In the genomic region with DNA sequence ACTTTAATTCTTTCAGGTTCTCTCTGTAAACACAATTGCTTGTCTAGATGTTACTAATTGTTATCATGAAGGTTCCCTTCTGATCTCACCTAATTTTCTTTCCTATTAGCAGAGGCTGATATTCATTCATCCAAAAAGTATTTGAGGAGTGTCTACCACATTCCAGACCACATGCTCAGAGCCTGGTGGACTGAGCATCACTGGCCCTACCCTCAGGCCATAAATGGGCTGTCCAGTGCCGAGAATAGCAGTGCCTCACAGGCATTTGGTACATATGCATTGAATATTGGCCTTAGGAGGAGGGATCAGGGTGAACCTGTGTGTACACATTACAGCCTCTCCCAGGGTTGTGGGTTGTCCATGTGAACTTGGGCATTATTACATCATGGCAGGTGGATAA, we compare ENCODE assay signal across 20 cellular contexts. TPM values are rescaled to one million over a fixed set of nuclear protein-coding genes. Genes with fewer than 3 reads are reported as not detected.
DNase-seq lines count a peak whose midpoint lies in the region; ATAC-seq, FAIRE-seq and TF ChIP-seq lines count a peak whose summit lies in the region.
"Had no signal": no experiment of that assay in that cellular context is flagged by ENCODE, and none has a peak within 500 bp of the region (broad histone marks: within the 10 kb centered on the region; RNA-seq: fewer than 3 reads in every experiment).

No MANE protein-coding gene starts in this region.

- no peak overlapping the region for H4K5ac ChIP-seq in mesendoderm (ENCODE audit: low read length)

- H3K36me3 ChIP-seq in mammary epithelial cell (ENCODE audit: insufficient read depth, low read length): no peaks in the 10 kb centered on the region
- H3K36me3 ChIP-seq in mesendoderm (ENCODE audit: control insufficient read depth, insufficient read depth, low read length): no peaks in the 10 kb centered on the region
- H3K36me3 ChIP-seq: uterus had no signal

- H3K4me3 ChIP-seq in mammary epithelial cell (replicated peaks in 1 of 3; ENCODE audit: insufficient read depth in 1 of 3, low read depth in 2 of 3, low read length in 3 of 3) (no peak overlapping the region), mesendoderm (ENCODE audit: low read length) (no peak overlapping the region)
- H3K4me3 ChIP-seq: dorsolateral prefrontal cortex, uterus had no signal

- no peaks in the 10 kb centered on the region for H3K79me1 ChIP-seq in mesendoderm (ENCODE audit: low read length)

- H2BK120ac ChIP-seq in mesendoderm (ENCODE audit: low read depth, low read length): no peak overlapping the region

- H3K56ac ChIP-seq in mesendoderm (ENCODE audit: low read length): no peak overlapping the region

- dilution Hi-C loops in mammary epithelial cell (cut with HindIII; ENCODE audit: low sequenced_read_pairs): no loop called here

- H2BK5ac ChIP-seq in mesendoderm (ENCODE audit: low read length): no peak overlapping the region

- no peaks in the 10 kb centered on the region for H3K27me3 ChIP-seq in mammary epithelial cell (ENCODE audit: insufficient read depth, low read length)
- no peaks in the 10 kb centered on the region for H3K27me3 ChIP-seq in mesendoderm (ENCODE audit: insufficient read depth, low read length, poor library complexity)
- H3K27me3 ChIP-seq: uterus had no signal

- H3K4ac ChIP-seq in mesendoderm (ENCODE audit: low read depth, low read length): no peak overlapping the region

- CTCF ChIA-PET in mammary epithelial cell (lab: Charles Lee; ENCODE audit: low non-redundant PET): no interaction called here

- H3K9me3 Mint-ChIP-seq in CD14-positive monocyte: no peaks in the 10 kb centered on the region
- H3K9me3 Mint-ChIP-seq: activated CD4-positive, alpha-beta T cell treated with anti-CD3 and anti-CD28 coated beads, Interleukin-2, amount 10 ng/mL, durations not matched to agents 7 days and 5 days; activated T-cell treated with anti-CD3 and anti-CD28 coated beads, Interleukin-2, amount 50 U/mL, for 72 hours; naive thymus-derived CD4-positive, alpha-beta T cell; stimulated activated naive B cell treated with anti-CD40 and anti-IgM and Interleukin-4, amounts not matched to agents 10 μg/mL and 1 μg/mL and 100 μg/mL, for 72 hours had no signal

- H3K36me3 Mint-ChIP-seq in CD14-positive monocyte: no peaks in the 10 kb centered on the region
- H3K36me3 Mint-ChIP-seq: naive thymus-derived CD4-positive, alpha-beta T cell; stimulated activated naive B cell treated with anti-CD40 and anti-IgM and Interleukin-4, amounts not matched to agents 10 μg/mL and 1 μg/mL and 100 μg/mL, for 72 hours had no signal

- H2AK5ac ChIP-seq in mesendoderm (ENCODE audit: low read length): no peak overlapping the region

- H2BK15ac ChIP-seq in mesendoderm (replicated peaks; ENCODE audit: low read depth): no peak overlapping the region

- H3K18ac ChIP-seq in mesendoderm (ENCODE audit: low read length): no peak overlapping the region

- in situ Hi-C loops in mammary epithelial cell (cut with MboI; ENCODE audit: low sequenced_read_pairs in 2 of 2): loop anchor here (10.0 to 25.0 kb wide), 2 partner anchors 122 to 129 kb away; no protein-coding TSS in a partner anchor

- H3K4me1 ChIP-seq in mammary epithelial cell (ENCODE audit: insufficient read depth, low read length) (peaks cover 10% of the 10 kb centered on the region), mesendoderm (ENCODE audit: control insufficient read depth, low read depth, low read length) (no peaks in the 10 kb centered on the region)
- H3K4me1 ChIP-seq: uterus had no signal

- WGBS in mammary epithelial cell (ENCODE audit: low coverage, missing lambda C conversion rate): 0% methylated on average over 1 of the region's 1 CpG
- WGBS in mesendoderm (ENCODE audit: extremely low coverage, insufficient coverage, low lambda C conversion rate): no CpG with 5 or more reads among the region's 1 CpG

- H3K79me2 ChIP-seq in mammary epithelial cell (ENCODE audit: insufficient read depth, low read length) (no peaks in the 10 kb centered on the region), mesendoderm (ENCODE audit: control insufficient read depth, insufficient read depth, low read length) (no peaks in the 10 kb centered on the region)

- intact Hi-C loops in mammary epithelial cell (cut with micrococcal nuclease): loop anchor here (5.0 kb wide), 1 partner anchor 41 kb away; the partner anchor contains the start of gene PRELID3B
- intact Hi-C loops in CD14-positive monocyte (cut with micrococcal nuclease): loop anchor here in 1 of 2 donors (5.0 kb wide), 1 partner anchor 139 kb away; no protein-coding TSS in a partner anchor

- peaks cover 8% of the 10 kb centered on the region for H3K4me1 Mint-ChIP-seq in CD14-positive monocyte

- H3K27me3 Mint-ChIP-seq in CD14-positive monocyte (ENCODE audit: low read depth in 3 of 3): peaks cover 8 to 12% (median 12%) of the 10 kb centered on the region in 3 donors

- peak overlapping the region; percentile 34 for H3K27ac ChIP-seq in mammary epithelial cell (ENCODE audit: insufficient read depth, low read depth, low read length)
- H3K27ac ChIP-seq in mesendoderm (ENCODE audit: low read depth, low read length): no peak overlapping the region
- H3K27ac ChIP-seq: C4-2B, dorsolateral prefrontal cortex, uterus had no signal

- H4K8ac ChIP-seq in mesendoderm (ENCODE audit: low read depth, low read length): no peak overlapping the region

- TF ChIP-seq CTCF in mammary epithelial cell (conservative IDR thresholded peaks at IDR 0.05 in 1 of 2, IDR thresholded peaks at IDR 0.05 in 1 of 2; ENCODE audit: extremely low read depth in 1 of 2, insufficient read depth in 1 of 2, low read depth in 1 of 2, low read length in 2 of 2) (no peak), CD14-positive monocyte (IDR thresholded peaks at IDR 0.05) (no peak)

- DNase-seq in AG20443 (ENCODE audit: low spot score) (peak; percentile 88), LHCN-M2 (ENCODE audit: low read depth) (peak; percentile 30), mammary epithelial cell (peak; percentile 66), mesendoderm (peak; percentile 37), pons (ENCODE audit: low spot score) (no peak), RCC 7860 (ENCODE audit: low spot score) (no peak), CD14-positive monocyte (ENCODE audit: low spot score) (no peak)
- DNase-seq: activated CD4-positive, alpha-beta T cell treated with anti-CD3 and anti-CD28 coated beads, Interleukin-2, amount 10 ng/mL, durations not matched to agents 7 days and 5 days; activated T-cell treated with anti-CD3 and anti-CD28 coated beads, Interleukin-2, amount 50 U/mL, for 72 hours; dorsolateral prefrontal cortex; kidney; naive thymus-derived CD4-positive, alpha-beta T cell; NCI-H2107; retina; stimulated activated CD4-positive, alpha-beta T cell treated with anti-CD3 and anti-CD28 coated beads, Interleukin-4, amount 100 ng/mL, for 4 hours; stimulated activated naive B cell treated with anti-CD40 and anti-IgM and Interleukin-4, amounts not matched to agents 10 μg/mL and 1 μg/mL and 100 μg/mL, for 72 hours; T-helper 17 cell; uterus had no signal

- BruUV-seq in mammary epithelial cell (replicated peaks; lab: Mats Ljungman, UMichigan): no TSS peak

- peak overlapping the region; percentile 14 for H3K4me2 ChIP-seq in mammary epithelial cell (ENCODE audit: insufficient read depth, low read depth, low read length)
- no peak overlapping the region for H3K4me2 ChIP-seq in mesendoderm (ENCODE audit: low read length)

- no peak overlapping the region for H2AFZ ChIP-seq in mammary epithelial cell (ENCODE audit: low read depth, low read length)

- no peak for ATAC-seq in HG02884 (IDR thresholded peaks at IDR 0.05; ENCODE audit: unreplicated experiment)
- ATAC-seq: activated T-cell treated with anti-CD3 and anti-CD28 coated beads, Interleukin-2, amount 50 U/mL, for 72 hours; naive thymus-derived CD4-positive, alpha-beta T cell; stimulated activated naive B cell treated with anti-CD40 and anti-IgM and Interleukin-4, amounts not matched to agents 10 μg/mL and 1 μg/mL and 100 μg/mL, for 72 hours; T-helper 17 cell had no signal

- no peaks in the 10 kb centered on the region for H3K9me3 ChIP-seq in mammary epithelial cell (replicated peaks; ENCODE audit: insufficient read depth, low read length)
- H3K9me3 ChIP-seq: uterus had no signal

- no peak for FAIRE-seq in RCC 7860 (lab: Jason Lieb, UNC)

- no peak overlapping the region for H3K27ac Mint-ChIP-seq in CD14-positive monocyte
- H3K27ac Mint-ChIP-seq: activated CD4-positive, alpha-beta T cell treated with anti-CD3 and anti-CD28 coated beads, Interleukin-2, amount 10 ng/mL, durations not matched to agents 7 days and 5 days; activated T-cell treated with anti-CD3 and anti-CD28 coated beads, Interleukin-2, amount 50 U/mL, for 72 hours; naive thymus-derived CD4-positive, alpha-beta T cell; stimulated activated naive B cell treated with anti-CD40 and anti-IgM and Interleukin-4, amounts not matched to agents 10 μg/mL and 1 μg/mL and 100 μg/mL, for 72 hours; T-helper 17 cell had no signal

- H4K20me1 ChIP-seq in mammary epithelial cell (ENCODE audit: insufficient read depth, low read length): no peaks in the 10 kb centered on the region

- H3K9ac ChIP-seq in mammary epithelial cell (ENCODE audit: insufficient read depth, low read length): no peak overlapping the region
- H3K9ac ChIP-seq in mesendoderm (ENCODE audit: low read length): no peak overlapping the region

- H3K23ac ChIP-seq in mesendoderm (ENCODE audit: low read length): no peak overlapping the region

- H3K4me3 Mint-ChIP-seq in CD14-positive monocyte: no peak overlapping the region
- H3K4me3 Mint-ChIP-seq: activated CD4-positive, alpha-beta T cell treated with anti-CD3 and anti-CD28 coated beads, Interleukin-2, amount 10 ng/mL, durations not matched to agents 7 days and 5 days; activated T-cell treated with anti-CD3 and anti-CD28 coated beads, Interleukin-2, amount 50 U/mL, for 72 hours; naive thymus-derived CD4-positive, alpha-beta T cell; stimulated activated naive B cell treated with anti-CD40 and anti-IgM and Interleukin-4, amounts not matched to agents 10 μg/mL and 1 μg/mL and 100 μg/mL, for 72 hours; T-helper 17 cell had no signal

RNA-seq across cellular contexts. Expression of gene PRELID3B, which starts 40.4 kb away (rescaled TPM):
- total RNA-seq in LHCN-M2 (2014; rRNA removed) (58.2 and 65.1 TPM in 2 replicates), mammary epithelial cell (100 to 1,000 TPM in 1 of 2 donors, 10 to 100 TPM in 1; 81.2 to 103 TPM)
- 25.4 TPM for polyA plus RNA-seq in LHCN-M2 (2012)
- polyA plus RNA-seq in mammary epithelial cell (49.5 TPM), CD14-positive monocyte (10 to 100 TPM; 16.9 to 21.0 TPM)
- 91.4 TPM for polyA minus RNA-seq in mammary epithelial cell
- 23.0 TPM for polyA plus RNA-seq in mesendoderm (2013, experiment 1 of 2)
- 24.1 TPM for polyA plus RNA-seq in mesendoderm (2013, experiment 2 of 2)

RNA-seq across cellular contexts. Expression of gene ATP5F1E, which starts 50.8 kb away (rescaled TPM):
- 16.4 and 23.2 TPM in 2 replicates for total RNA-seq in LHCN-M2 (2014; rRNA removed)
- 135 TPM for polyA plus RNA-seq in LHCN-M2 (2012)
- 10 to 100 TPM; 13.7 to 75.4 TPM for total RNA-seq in mammary epithelial cell
- 39.1 TPM for polyA plus RNA-seq in mammary epithelial cell
- 9.7 TPM for polyA minus RNA-seq in mammary epithelial cell
- polyA plus RNA-seq in mesendoderm (2013, experiment 1 of 2): 61.1 TPM
- 59.6 TPM for polyA plus RNA-seq in mesendoderm (2013, experiment 2 of 2)
- polyA plus RNA-seq in CD14-positive monocyte: 100 to 1,000 TPM; 102 to 105 TPM

Comparison
In these comparisons a context has a peak if more than half of its experiments do, and no peak if none do; other contexts are left out.
1. DNase-seq: peak in AG20443 (single experiment), LHCN-M2 (single experiment), mammary epithelial cell (single experiment) and mesendoderm (single experiment); none in pons (single experiment), RCC 7860 (single experiment) and CD14-positive monocyte (single experiment).